In genomic region chr5:10565785-10566506, GRCh38 we compare ENCODE assay signal across 8 cellular contexts.
DNase-seq lines count a peak whose midpoint lies in the region; ATAC-seq and TF ChIP-seq lines count a peak whose summit lies in the region.

No MANE protein-coding gene starts in this region.

- H3K9me3 Mint-ChIP-seq in T-helper 1 cell treated with Interleukin-12 subunit alpha and Interleukin-12 subunit beta and Interleukin-4 antibody, amounts not matched to agents 30 μg/mL and 1 μg/mL, for 36 hours, result no peaks in the 10 kb centered on the region
- no peaks in the 10 kb centered on the region for H3K9me3 Mint-ChIP-seq in stimulated activated naive B cell treated with anti-CD40 and anti-IgM and Interleukin-4, amounts not matched to agents 10 μg/mL and 1 μg/mL and 100 μg/mL, for 72 hours

- no peak for DNase-seq in T-helper 1 cell
- peak; percentile 28 for DNase-seq in glomerular visceral epithelial cell (ENCODE audit: extremely low spot score)
- DNase-seq in stimulated activated naive B cell treated with anti-CD40 and anti-IgM and Interleukin-4, amounts not matched to agents 10 μg/mL and 1 μg/mL and 100 μg/mL, for 72 hours, result no peak
- DNase-seq in activated effector memory CD4-positive, alpha-beta T cell treated with Interleukin-2 at 50 U/mL for 16 hours, result no peak
- no peak for DNase-seq in LoVo (ENCODE audit: low spot score)

- H3K36me3 Mint-ChIP-seq in T-helper 1 cell treated with Interleukin-12 subunit alpha and Interleukin-12 subunit beta and Interleukin-4 antibody, amounts not matched to agents 30 μg/mL and 1 μg/mL, for 36 hours (ENCODE audit: low read depth), result peaks cover 2% of the 10 kb centered on the region
- peaks cover 46 to 53% of the 10 kb centered on the region in 2 donors for H3K36me3 Mint-ChIP-seq in stimulated activated naive B cell treated with anti-CD40 and anti-IgM and Interleukin-4, amounts not matched to agents 10 μg/mL and 1 μg/mL and 100 μg/mL, for 72 hours

- peaks cover 33% of the 10 kb centered on the region for H3K4me1 Mint-ChIP-seq in T-helper 1 cell treated with Interleukin-12 subunit alpha and Interleukin-12 subunit beta and Interleukin-4 antibody, amounts not matched to agents 30 μg/mL and 1 μg/mL, for 36 hours (ENCODE audit: low read depth)
- peaks cover 39 to 67% of the 10 kb centered on the region in 2 donors for H3K4me1 Mint-ChIP-seq in stimulated activated naive B cell treated with anti-CD40 and anti-IgM and Interleukin-4, amounts not matched to agents 10 μg/mL and 1 μg/mL and 100 μg/mL, for 72 hours

- TF ChIP-seq POLR2A in Raji (IDR thresholded peaks at IDR 0.05; ENCODE audit: insufficient read depth, low read depth, low read length), result peak; percentile 40; the same call in 1 of the 2 replicates

- H3K27ac Mint-ChIP-seq in T-helper 1 cell treated with Interleukin-12 subunit alpha and Interleukin-12 subunit beta and Interleukin-4 antibody, amounts not matched to agents 30 μg/mL and 1 μg/mL, for 36 hours, result peak overlapping the region; percentile 34
- H3K27ac Mint-ChIP-seq in stimulated activated naive B cell treated with anti-CD40 and anti-IgM and Interleukin-4, amounts not matched to agents 10 μg/mL and 1 μg/mL and 100 μg/mL, for 72 hours, result peak overlapping the region; percentile 99

- ATAC-seq in stimulated activated naive B cell treated with anti-CD40 and anti-IgM and Interleukin-4, amounts not matched to agents 10 μg/mL and 1 μg/mL and 100 μg/mL, for 72 hours (replicated peaks), result no peak
- ATAC-seq in GM21717 (IDR thresholded peaks at IDR 0.05; ENCODE audit: unreplicated experiment), result no peak

- peaks cover 12% of the 10 kb centered on the region for H3K27me3 Mint-ChIP-seq in T-helper 1 cell treated with Interleukin-12 subunit alpha and Interleukin-12 subunit beta and Interleukin-4 antibody, amounts not matched to agents 30 μg/mL and 1 μg/mL, for 36 hours (ENCODE audit: low read depth)
- H3K27me3 Mint-ChIP-seq in stimulated activated naive B cell treated with anti-CD40 and anti-IgM and Interleukin-4, amounts not matched to agents 10 μg/mL and 1 μg/mL and 100 μg/mL, for 72 hours, result no peaks in the 10 kb centered on the region

- peak overlapping the region; percentile 91 for H3K4me3 Mint-ChIP-seq in T-helper 1 cell treated with Interleukin-12 subunit alpha and Interleukin-12 subunit beta and Interleukin-4 antibody, amounts not matched to agents 30 μg/mL and 1 μg/mL, for 36 hours
- peak overlapping the region; percentile 91 to 98 for H3K4me3 Mint-ChIP-seq in stimulated activated naive B cell treated with anti-CD40 and anti-IgM and Interleukin-4, amounts not matched to agents 10 μg/mL and 1 μg/mL and 100 μg/mL, for 72 hours
